20 cellular contexts compared by ENCODE assay signal in the genomic region with DNA sequence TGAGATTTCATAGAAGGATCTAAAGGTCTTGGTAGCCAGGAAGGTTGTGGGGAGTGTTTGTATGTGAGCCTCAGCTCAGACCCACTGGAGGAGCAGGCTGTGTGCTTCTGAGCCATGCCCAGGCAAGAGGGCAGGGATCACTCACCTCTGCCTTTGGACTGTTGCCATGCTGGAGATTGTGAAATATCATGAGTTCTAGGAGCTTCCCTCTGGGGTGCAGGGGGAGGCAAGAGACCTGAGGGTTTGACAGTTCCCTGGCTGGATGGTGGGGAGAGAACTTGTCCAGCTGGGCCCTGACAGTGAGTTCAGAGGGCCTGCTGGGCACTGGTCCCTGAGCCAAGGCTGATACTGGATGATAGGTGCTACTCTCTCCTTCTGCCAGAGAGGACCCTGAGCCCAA. TPM values are rescaled to one million over a fixed set of nuclear protein-coding genes. Genes with fewer than 3 reads are reported as not detected.
"Had no signal": no experiment of that assay in that cellular context is flagged by ENCODE, and none has a peak within 500 bp of the region (broad histone marks: within the 10 kb centered on the region; RNA-seq: fewer than 3 reads in every experiment).

No MANE protein-coding gene starts in this region.

- H3K9me3 ChIP-seq: body of pancreas, tibial artery, vagina had no signal

- ATAC-seq: activated CD8-positive, alpha-beta T cell treated with anti-CD3 and anti-CD28 coated beads for 36 hours; body of pancreas; effector memory CD8-positive, alpha-beta T cell; stimulated activated memory B cell treated with anti-CD40 and anti-IgM and Interleukin-4, amounts not matched to agents 10 μg/mL and 1 μg/mL and 100 μg/mL, for 72 hours had no signal

- H3K4me3 ChIP-seq: body of pancreas, tibial artery, vagina had no signal

- H3K36me3 Mint-ChIP-seq: activated naive CD4-positive, alpha-beta T cell treated with anti-CD3 and anti-CD28 coated beads, Interleukin-2, amount 50 U/mL, for 24 hours; stimulated activated memory B cell treated with anti-CD40 and anti-IgM and Interleukin-4, amounts not matched to agents 10 μg/mL and 1 μg/mL and 100 μg/mL, for 72 hours had no signal

- H3K27ac Mint-ChIP-seq: activated B cell treated with CpG ODN at 0.5 μM for 24 hours; activated CD8-positive, alpha-beta T cell treated with anti-CD3 and anti-CD28 coated beads for 36 hours; activated naive CD4-positive, alpha-beta T cell treated with anti-CD3 and anti-CD28 coated beads, Interleukin-2, amount 50 U/mL, for 24 hours; effector memory CD8-positive, alpha-beta T cell; nephron; stimulated activated memory B cell treated with anti-CD40 and anti-IgM and Interleukin-4, amounts not matched to agents 10 μg/mL and 1 μg/mL and 100 μg/mL, for 72 hours had no signal

- H3K36me3 ChIP-seq: tibial artery, vagina had no signal

- H3K4me1 Mint-ChIP-seq: activated naive CD4-positive, alpha-beta T cell treated with anti-CD3 and anti-CD28 coated beads, Interleukin-2, amount 50 U/mL, for 24 hours; stimulated activated memory B cell treated with anti-CD40 and anti-IgM and Interleukin-4, amounts not matched to agents 10 μg/mL and 1 μg/mL and 100 μg/mL, for 72 hours had no signal

- H3K27me3 ChIP-seq: body of pancreas, vagina had no signal

- H3K4me3 Mint-ChIP-seq: activated B cell treated with CpG ODN at 0.5 μM for 24 hours; activated CD8-positive, alpha-beta T cell treated with anti-CD3 and anti-CD28 coated beads for 36 hours; activated naive CD4-positive, alpha-beta T cell treated with anti-CD3 and anti-CD28 coated beads, Interleukin-2, amount 50 U/mL, for 24 hours; effector memory CD8-positive, alpha-beta T cell; nephron; stimulated activated memory B cell treated with anti-CD40 and anti-IgM and Interleukin-4, amounts not matched to agents 10 μg/mL and 1 μg/mL and 100 μg/mL, for 72 hours had no signal

- DNase-seq: activated B cell treated with CpG ODN at 0.5 μM for 24 hours; activated CD4-positive, alpha-beta T cell treated with anti-CD3 and anti-CD28 coated beads for 48 hours; activated CD8-positive, alpha-beta memory T cell treated with anti-CD3 and anti-CD28 coated beads, Interleukin-2, amount 50 U/mL, for 4 hours; activated CD8-positive, alpha-beta T cell treated with anti-CD3 and anti-CD28 coated beads for 36 hours; activated effector memory CD4-positive, alpha-beta T cell treated with anti-CD3 and anti-CD28 coated beads, Interleukin-2, amount 50 U/mL, for 16 hours; activated T-cell treated with anti-CD3 and anti-CD28 coated beads, Interleukin-2, amount 50 U/mL, for 48 hours; effector memory CD8-positive, alpha-beta T cell; foreskin melanocyte; head of caudate nucleus; mesendoderm; occipital lobe; stimulated activated CD4-positive, alpha-beta T cell treated with anti-CD3 and anti-CD28 coated beads, Interleukin-12 subunit alpha, Interleukin-12 subunit beta, amount 100 ng/mL, for 4 hours; T-helper 2 cell; tibial artery had no signal

- H3K27ac ChIP-seq: body of pancreas, tibial artery, vagina had no signal

- H3K9me3 Mint-ChIP-seq: activated B cell treated with CpG ODN at 0.5 μM for 24 hours; activated CD8-positive, alpha-beta T cell treated with anti-CD3 and anti-CD28 coated beads for 36 hours; activated naive CD4-positive, alpha-beta T cell treated with anti-CD3 and anti-CD28 coated beads, Interleukin-2, amount 50 U/mL, for 24 hours; effector memory CD8-positive, alpha-beta T cell; nephron; stimulated activated memory B cell treated with anti-CD40 and anti-IgM and Interleukin-4, amounts not matched to agents 10 μg/mL and 1 μg/mL and 100 μg/mL, for 72 hours had no signal

RNA-seq across cellular contexts. Expression of gene SLC6A1, which starts 6.0 kb away (rescaled TPM):
- total RNA-seq: activated B cell treated with CpG ODN at 0.5 μM for 24 hours; activated CD8-positive, alpha-beta T cell treated with anti-CD3 and anti-CD28 coated beads for 36 hours; fibroblast of lung had no signal
- polyA plus RNA-seq: fibroblast of lung had no signal
